9 cellular contexts compared by ENCODE assay signal in the genomic region with DNA sequence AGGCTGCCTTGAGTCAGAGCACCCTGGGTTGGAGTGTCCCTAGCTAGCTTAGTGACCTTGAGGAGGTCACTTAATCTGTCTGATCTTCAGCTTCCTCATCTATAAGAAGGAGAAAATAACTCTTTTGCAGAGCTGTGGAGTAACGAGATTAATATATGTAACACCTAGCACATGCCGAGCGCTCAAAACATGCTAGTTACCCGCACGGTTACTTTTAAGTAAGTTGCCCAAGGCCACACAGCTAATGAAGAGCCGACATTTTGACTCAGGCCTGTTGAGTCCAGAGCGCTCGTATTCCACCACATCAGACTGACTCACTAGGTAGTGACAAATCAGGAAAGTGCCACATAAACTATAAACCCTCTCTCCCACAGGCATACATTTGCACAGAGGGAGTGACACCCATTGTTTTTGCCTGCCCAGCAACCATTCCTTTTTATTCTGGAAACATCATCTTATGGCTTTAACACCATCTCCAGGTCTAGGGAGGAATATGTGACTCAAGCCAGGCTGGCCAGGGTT. TPM values are rescaled to one million over a fixed set of nuclear protein-coding genes. Genes with fewer than 3 reads are reported as not detected.
DNase-seq lines count a peak whose midpoint lies in the region; ATAC-seq and TF ChIP-seq lines count a peak whose summit lies in the region.
"Had no signal": no experiment of that assay in that cellular context is flagged by ENCODE, and none has a peak within 500 bp of the region (broad histone marks: within the 10 kb centered on the region; RNA-seq: fewer than 3 reads in every experiment).

No MANE protein-coding gene starts in this region.

- H3K9me3 ChIP-seq in mucosa of descending colon, result no peaks in the 10 kb centered on the region

- H3K36me3 ChIP-seq in mucosa of descending colon (ENCODE audit: low read depth), result no peaks in the 10 kb centered on the region

- H3K4me1 ChIP-seq in mucosa of descending colon (ENCODE audit: low read depth), result peaks cover 21% of the 10 kb centered on the region

- H3K4me3 ChIP-seq in mucosa of descending colon, result no peak overlapping the region

- intact Hi-C loops in mucosa of descending colon (cut with DNase I, micrococcal nuclease), result loop anchor here in 1 of 2 donors (10.0 kb wide), 1 partner anchor 307 kb away; no protein-coding TSS in a partner anchor
- intact Hi-C loops in posterior vena cava (cut with DNase I), result no loop called here

- no peak for TF ChIP-seq CTCF in mucosa of descending colon (IDR thresholded peaks at IDR 0.05)

- peak; percentile 67 for DNase-seq in CD1c-positive myeloid dendritic cell (ENCODE audit: extremely low spot score)
- DNase-seq in M059J (ENCODE audit: low read depth), result peak; percentile 94
- DNase-seq in astrocyte of the hippocampus (ENCODE audit: low read depth, low spot score), result peak; percentile 65
- no peak for DNase-seq in mucosa of descending colon
- no peak for DNase-seq in stimulated activated naive CD4-positive, alpha-beta T cell treated with Interleukin-2 at 50 U/mL for 16 hours (lab: John Stamatoyannopoulos, UW)
- DNase-seq in posterior vena cava (ENCODE audit: low spot score), result no peak
- no peak for DNase-seq in DMS114 treated with DMSO at 0.1 percent for 48 hours (lab: John Stamatoyannopoulos, UW; ENCODE audit: unreplicated experiment)
- DNase-seq in DMS153 (lab: John Stamatoyannopoulos, UW), result no peak
- DNase-seq: SIG-M5 had no signal

- peak; percentile 72 for ATAC-seq in mucosa of descending colon

RNA-seq across cellular contexts. Expression of gene BHLHE40, which starts 42.4 kb away (rescaled TPM):
- total RNA-seq in M059J (2014; rRNA removed; shearing (Covaris generic)), result 39.0 and 41.3 TPM in 2 replicates
- total RNA-seq in mucosa of descending colon, result 10 to 100 TPM; 40.2 to 45.5 (median 42.9) TPM
- 10 to 100 TPM; 87.8 to 89.9 TPM for total RNA-seq in posterior vena cava

Comparison
In these comparisons a context has a peak if more than half of its experiments do, and no peak if none do; other contexts are left out.
1. DNase-seq: peak in CD1c-positive myeloid dendritic cell (single experiment), M059J (single experiment) and astrocyte of the hippocampus (single experiment); none in mucosa of descending colon (0 of 3), stimulated activated naive CD4-positive, alpha-beta T cell treated with Interleukin-2 at 50 U/mL for 16 hours (single experiment), posterior vena cava (single experiment), DMS114 treated with DMSO at 0.1 percent for 48 hours (single experiment) and DMS153 (single experiment).